Comparison of ENCODE assay signal across 9 cellular contexts in the genomic region with DNA sequence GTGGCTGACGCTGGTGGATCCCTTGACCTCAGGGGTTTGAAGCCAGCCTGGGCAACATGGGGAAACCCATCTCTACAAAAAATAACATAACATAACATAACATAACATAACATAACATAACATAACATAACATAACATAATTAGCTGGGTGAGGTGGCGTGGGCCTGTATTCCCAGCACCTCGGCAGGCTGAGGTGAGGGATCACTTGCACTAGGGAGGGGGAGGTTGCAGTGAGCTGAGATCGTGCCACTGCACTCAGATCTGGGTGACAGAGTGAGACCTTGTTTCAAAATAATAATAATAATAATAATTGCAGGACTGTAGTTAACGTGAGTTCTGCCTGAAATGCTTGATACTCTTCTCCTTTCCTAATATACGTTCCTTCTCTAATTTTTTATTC. TPM values are rescaled to one million over a fixed set of nuclear protein-coding genes. Genes with fewer than 3 reads are reported as not detected.
DNase-seq lines count a peak whose midpoint lies in the region; ATAC-seq and TF ChIP-seq lines count a peak whose summit lies in the region.
"Had no signal": no experiment of that assay in that cellular context is flagged by ENCODE, and none has a peak within 500 bp of the region (broad histone marks: within the 10 kb centered on the region; RNA-seq: fewer than 3 reads in every experiment).

No MANE protein-coding gene starts in this region.

- peak overlapping the region; percentile 97 for H3K4me3 Mint-ChIP-seq in activated CD4-positive, alpha-beta T cell treated with anti-CD3 and anti-CD28 coated beads, Interleukin-2, amount 10 ng/mL, durations not matched to agents 7 days and 5 days
- H3K4me3 Mint-ChIP-seq in T-cell, result peak overlapping the region; percentile 92 to 99 (median 97)
- peak overlapping the region; percentile 97 to 99 for H3K4me3 Mint-ChIP-seq in stimulated activated naive B cell treated with anti-CD40 and anti-IgM and Interleukin-4, amounts not matched to agents 10 μg/mL and 1 μg/mL and 100 μg/mL, for 72 hours

- H3K36me3 Mint-ChIP-seq in activated CD4-positive, alpha-beta T cell treated with anti-CD3 and anti-CD28 coated beads, Interleukin-2, amount 10 ng/mL, durations not matched to agents 7 days and 5 days (ENCODE audit: low read depth), result peaks cover 32% of the 10 kb centered on the region
- peaks cover 22% of the 10 kb centered on the region for H3K36me3 Mint-ChIP-seq in T-cell
- peaks cover 16 to 23% of the 10 kb centered on the region in 2 donors for H3K36me3 Mint-ChIP-seq in stimulated activated naive B cell treated with anti-CD40 and anti-IgM and Interleukin-4, amounts not matched to agents 10 μg/mL and 1 μg/mL and 100 μg/mL, for 72 hours

- peak overlapping the region; percentile 99 for H3K27ac Mint-ChIP-seq in activated CD4-positive, alpha-beta T cell treated with anti-CD3 and anti-CD28 coated beads, Interleukin-2, amount 10 ng/mL, durations not matched to agents 7 days and 5 days
- peak overlapping the region; percentile 98 to 99 for H3K27ac Mint-ChIP-seq in T-cell
- peak overlapping the region; percentile 100 for H3K27ac Mint-ChIP-seq in stimulated activated naive B cell treated with anti-CD40 and anti-IgM and Interleukin-4, amounts not matched to agents 10 μg/mL and 1 μg/mL and 100 μg/mL, for 72 hours

- H3K4me1 Mint-ChIP-seq in activated CD4-positive, alpha-beta T cell treated with anti-CD3 and anti-CD28 coated beads, Interleukin-2, amount 10 ng/mL, durations not matched to agents 7 days and 5 days, result peaks cover 30% of the 10 kb centered on the region
- peaks cover 25 to 31% (median 29%) of the 10 kb centered on the region in 3 donors for H3K4me1 Mint-ChIP-seq in T-cell
- H3K4me1 Mint-ChIP-seq in stimulated activated naive B cell treated with anti-CD40 and anti-IgM and Interleukin-4, amounts not matched to agents 10 μg/mL and 1 μg/mL and 100 μg/mL, for 72 hours, result peaks cover 15 to 21% of the 10 kb centered on the region in 2 donors

- POLR2A ChIA-PET in activated CD4-positive, alpha-beta T cell treated with anti-CD3 and anti-CD28 coated beads, Interleukin-2, amount 10 ng/mL, durations not matched to agents 7 days and 5 days (lab: Charles Lee), result no interaction called here
- POLR2A ChIA-PET in T-cell (lab: Charles Lee), result interaction anchor here in 1 of 2 donors (0.5 kb wide), 1 partner anchor 391 kb away, joined by 3 read pairs; no protein-coding TSS in a partner anchor

- no peak for TF ChIP-seq CTCF in foreskin keratinocyte (conservative IDR thresholded peaks at IDR 0.05)

- DNase-seq in activated CD4-positive, alpha-beta T cell treated with anti-CD3 and anti-CD28 coated beads, Interleukin-2, amount 10 ng/mL, durations not matched to agents 7 days and 5 days, result no peak
- no peak for DNase-seq in activated CD4-positive, alpha-beta T cell treated with anti-CD3 and anti-CD28 coated beads, Interleukin-2, amount 50 U/mL, for 4 hours
- DNase-seq in T-cell (no peak), foreskin keratinocyte (no peak), NCI-H2081 (lab: John Stamatoyannopoulos, UW) (no peak), NCI-H510A treated with DMSO at 0.1 percent for 48 hours (lab: John Stamatoyannopoulos, UW) (no peak)
- DNase-seq in stimulated activated naive B cell treated with anti-CD40 and anti-IgM and Interleukin-4, amounts not matched to agents 10 μg/mL and 1 μg/mL and 100 μg/mL, for 72 hours, result no peak
- DNase-seq: activated CD4-positive, alpha-beta T cell treated with anti-CD3 and anti-CD28 coated beads for 4 hours had no signal

- no peaks in the 10 kb centered on the region for H3K4me1 ChIP-seq in foreskin keratinocyte

- H3K27me3 ChIP-seq in foreskin keratinocyte, result no peaks in the 10 kb centered on the region

- peaks cover 2% of the 10 kb centered on the region for H3K27me3 Mint-ChIP-seq in activated CD4-positive, alpha-beta T cell treated with anti-CD3 and anti-CD28 coated beads, Interleukin-2, amount 10 ng/mL, durations not matched to agents 7 days and 5 days
- H3K27me3 Mint-ChIP-seq in T-cell, result peaks cover 0 to 6% of the 10 kb centered on the region in 2 donors
- H3K27me3 Mint-ChIP-seq in stimulated activated naive B cell treated with anti-CD40 and anti-IgM and Interleukin-4, amounts not matched to agents 10 μg/mL and 1 μg/mL and 100 μg/mL, for 72 hours, result no peaks in the 10 kb centered on the region

- peak overlapping the region; percentile 97 for H3K27ac ChIP-seq in foreskin keratinocyte

- CTCF ChIA-PET in activated CD4-positive, alpha-beta T cell treated with anti-CD3 and anti-CD28 coated beads, Interleukin-2, amount 10 ng/mL, durations not matched to agents 7 days and 5 days (lab: Charles Lee), result interaction anchor here (0.6 kb wide), 1 partner anchor 385 kb away, joined by 3 read pairs; no protein-coding TSS in a partner anchor
- CTCF ChIA-PET in T-cell (lab: Charles Lee), result no interaction called here

- no peaks in the 10 kb centered on the region for H3K9me3 Mint-ChIP-seq in activated CD4-positive, alpha-beta T cell treated with anti-CD3 and anti-CD28 coated beads, Interleukin-2, amount 10 ng/mL, durations not matched to agents 7 days and 5 days
- no peaks in the 10 kb centered on the region for H3K9me3 Mint-ChIP-seq in T-cell
- H3K9me3 Mint-ChIP-seq in stimulated activated naive B cell treated with anti-CD40 and anti-IgM and Interleukin-4, amounts not matched to agents 10 μg/mL and 1 μg/mL and 100 μg/mL, for 72 hours, result no peaks in the 10 kb centered on the region

- no peak for ATAC-seq in T-cell (replicated peaks in 1 of 4)
- ATAC-seq in foreskin keratinocyte, result no peak
- ATAC-seq in stimulated activated naive B cell treated with anti-CD40 and anti-IgM and Interleukin-4, amounts not matched to agents 10 μg/mL and 1 μg/mL and 100 μg/mL, for 72 hours (replicated peaks), result no peak
- no peak for ATAC-seq in HG02970 (IDR thresholded peaks at IDR 0.05; ENCODE audit: low FRiP score, unreplicated experiment)

RNA-seq across cellular contexts. Expression of gene MAGOHB, which starts 1.3 kb away (rescaled TPM):
- 10 to 100 TPM; 49.2 to 51.3 TPM for total RNA-seq in activated CD4-positive, alpha-beta T cell treated with anti-CD3 and anti-CD28 coated beads, Interleukin-2, amount 10 ng/mL, durations not matched to agents 7 days and 5 days
- total RNA-seq in T-cell (10 to 100 TPM; 11.6 to 22.9 (median 20.3) TPM), foreskin keratinocyte (44.5 and 48.3 TPM in 2 replicates)
- polyA plus RNA-seq in foreskin keratinocyte, result 58.2 and 60.4 TPM in 2 replicates
